In the genomic region with DNA sequence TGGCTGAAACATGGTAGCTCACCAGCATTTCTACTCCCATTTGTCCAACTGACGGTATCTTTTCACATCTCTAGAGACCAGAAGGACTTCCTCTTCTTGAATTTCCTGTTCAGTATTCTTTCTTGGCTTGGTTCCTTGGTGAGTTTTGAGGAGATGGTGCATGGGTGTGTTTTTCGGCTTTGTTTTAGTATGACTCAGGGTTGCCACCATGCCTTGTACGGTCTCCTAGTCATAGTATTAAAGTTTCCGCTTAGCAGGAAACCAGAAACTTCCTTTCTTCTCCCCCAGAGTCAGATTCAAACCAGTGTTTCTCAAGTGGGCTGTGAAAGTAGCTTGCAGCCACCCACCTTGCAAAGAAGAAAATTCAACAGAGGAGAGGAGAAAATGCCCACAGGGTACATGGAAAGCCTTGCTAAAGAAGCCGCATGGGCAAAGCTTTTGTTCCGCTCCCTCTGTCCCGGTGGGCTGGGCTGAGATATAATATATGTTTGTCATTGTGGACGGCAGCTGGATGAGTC, we compare ENCODE assay signal across 8 cellular contexts. TPM values are rescaled to one million over a fixed set of nuclear protein-coding genes. Genes with fewer than 3 reads are reported as not detected.
DNase-seq lines count a peak whose midpoint lies in the region; ATAC-seq and TF ChIP-seq lines count a peak whose summit lies in the region.
"Had no signal": no experiment of that assay in that cellular context is flagged by ENCODE, and none has a peak within 500 bp of the region (broad histone marks: within the 10 kb centered on the region; RNA-seq: fewer than 3 reads in every experiment).

No MANE protein-coding gene starts in this region.

- DNase-seq in T-helper 2 cell (peak in 4 of 5 experiments; percentile 21 to 94 (median 52)), epithelial cell of esophagus (ENCODE audit: low read depth) (peak; percentile 95), renal cortical epithelial cell (ENCODE audit: low read depth) (peak; percentile 65), NCI-H69 (lab: John Stamatoyannopoulos, UW) (no peak), SHP77 (lab: John Stamatoyannopoulos, UW) (no peak)

- TF ChIP-seq CTCF in epithelial cell of esophagus (IDR thresholded peaks at IDR 0.05; ENCODE audit: insufficient read depth, low read depth, low read length, missing control alignments) = no peak

- peak; percentile 96 for ATAC-seq in GM18873 (IDR thresholded peaks at IDR 0.05; ENCODE audit: low FRiP score, unreplicated experiment)
- peak; percentile 88 for ATAC-seq in HG02973 (IDR thresholded peaks at IDR 0.05; ENCODE audit: unreplicated experiment)

- no peak overlapping the region for H3K4me3 ChIP-seq in epithelial cell of esophagus (ENCODE audit: low read length)

RNA-seq across cellular contexts. Expression of gene CD99, which starts 5.7 kb away (rescaled TPM):
- 41.2 and 52.8 TPM in 2 replicates for total RNA-seq in renal cortical epithelial cell

RNA-seq across cellular contexts. Expression of gene XG, which starts 55.1 kb away (rescaled TPM):
- total RNA-seq in renal cortical epithelial cell = not detected in 2 replicates
- total RNA-seq: epithelial cell of proximal tubule had no signal

Comparison
In these comparisons a context has a peak if more than half of its experiments do, and no peak if none do; other contexts are left out.
1. DNase-seq: peak in T-helper 2 cell (4 of 5), epithelial cell of esophagus (single experiment) and renal cortical epithelial cell (single experiment); none in NCI-H69 (single experiment) and SHP77 (0 of 2).